Comparison of ENCODE assay signal across 16 cellular contexts in the genomic region with DNA sequence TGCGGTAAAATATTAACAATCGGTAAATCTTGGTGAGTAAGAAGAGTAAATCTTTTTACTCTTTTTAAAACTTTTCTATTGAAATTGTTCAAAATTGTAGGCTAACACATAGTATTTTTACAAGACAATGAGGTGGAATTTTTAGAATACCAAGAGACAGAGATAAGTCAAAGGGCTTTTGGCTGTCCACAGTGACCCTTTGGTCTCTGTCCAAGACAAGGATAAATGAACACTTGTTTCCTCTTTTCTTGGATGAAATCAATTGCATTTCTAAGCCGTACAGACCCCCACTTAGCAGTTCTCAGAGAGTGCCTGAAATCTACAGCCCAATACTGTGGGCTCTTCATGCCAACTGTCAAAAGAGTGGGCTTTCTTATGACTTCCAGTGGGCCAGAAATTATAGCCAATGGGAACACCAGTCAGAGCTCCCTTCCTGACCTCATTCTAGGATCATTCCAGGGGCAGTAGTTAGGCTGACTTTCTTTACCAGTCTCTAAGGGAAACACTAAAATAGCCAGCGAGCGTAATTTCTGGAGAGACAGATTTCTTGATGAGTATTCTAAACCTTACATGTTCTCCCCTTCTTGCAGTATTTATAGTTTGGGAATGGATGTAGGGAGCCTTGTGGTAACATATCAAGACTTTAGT.
"Had no signal": no experiment of that assay in that cellular context is flagged by ENCODE, and none has a peak within 500 bp of the region (broad histone marks: within the 10 kb centered on the region; RNA-seq: fewer than 3 reads in every experiment).

No MANE protein-coding gene starts in this region.

- H3K27ac ChIP-seq: adrenal gland, cardiac muscle cell, foreskin keratinocyte, skin epidermis, VCaP had no signal

- H3K4me1 ChIP-seq: adrenal gland, foreskin keratinocyte had no signal

- H3K4me3 Mint-ChIP-seq: activated CD4-positive, alpha-beta memory T cell treated with anti-CD3 and anti-CD28 coated beads for 36 hours; activated naive CD4-positive, alpha-beta T cell treated with anti-CD3 and anti-CD28 coated beads, Interleukin-2, amount 50 U/mL, for 24 hours; activated T-cell treated with anti-CD3 and anti-CD28 coated beads, Interleukin-2, amount 50 U/mL, for 24 hours; type B pancreatic cell had no signal

- H3K27me3 Mint-ChIP-seq: activated CD4-positive, alpha-beta memory T cell treated with anti-CD3 and anti-CD28 coated beads for 36 hours; activated naive CD4-positive, alpha-beta T cell treated with anti-CD3 and anti-CD28 coated beads, Interleukin-2, amount 50 U/mL, for 24 hours; activated T-cell treated with anti-CD3 and anti-CD28 coated beads, Interleukin-2, amount 50 U/mL, for 24 hours had no signal

- H3K4me3 ChIP-seq: adrenal gland, cardiac muscle cell, skin epidermis had no signal

- DNase-seq: activated CD4-positive, alpha-beta memory T cell treated with anti-CD3 and anti-CD28 coated beads for 36 hours; activated CD4-positive, alpha-beta T cell treated with anti-CD3 and anti-CD28 coated beads for 1 hour; activated effector memory CD4-positive, alpha-beta T cell treated with Interleukin-2 at 50 U/mL for 16 hours; activated T-cell treated with anti-CD3 and anti-CD28 coated beads, Interleukin-2, amount 50 U/mL, for 24 hours; adrenal gland; foreskin keratinocyte; glutamatergic neuron; midbrain; stimulated activated CD4-positive, alpha-beta T cell treated with anti-CD3 and anti-CD28 coated beads, Interleukin-4, amount 100 ng/mL, for 4 hours; stimulated activated CD8-positive, alpha-beta memory T cell treated with anti-CD3 and anti-CD28 coated beads, Interleukin-4, amount 100 ng/mL, for 48 hours; stimulated activated naive CD4-positive, alpha-beta T cell treated with Interleukin-2 at 50 U/mL for 16 hours had no signal

- H3K36me3 ChIP-seq: adrenal gland, cardiac muscle cell had no signal

- H3K9me3 Mint-ChIP-seq: activated CD4-positive, alpha-beta memory T cell treated with anti-CD3 and anti-CD28 coated beads for 36 hours; activated naive CD4-positive, alpha-beta T cell treated with anti-CD3 and anti-CD28 coated beads, Interleukin-2, amount 50 U/mL, for 24 hours; activated T-cell treated with anti-CD3 and anti-CD28 coated beads, Interleukin-2, amount 50 U/mL, for 24 hours; type B pancreatic cell had no signal

- H3K27ac Mint-ChIP-seq: activated CD4-positive, alpha-beta memory T cell treated with anti-CD3 and anti-CD28 coated beads for 36 hours; activated naive CD4-positive, alpha-beta T cell treated with anti-CD3 and anti-CD28 coated beads, Interleukin-2, amount 50 U/mL, for 24 hours; activated T-cell treated with anti-CD3 and anti-CD28 coated beads, Interleukin-2, amount 50 U/mL, for 24 hours; type B pancreatic cell had no signal

- ATAC-seq: foreskin keratinocyte had no signal

- H3K27me3 ChIP-seq: adrenal gland, cardiac muscle cell, foreskin keratinocyte had no signal

- H3K9me3 ChIP-seq: adrenal gland had no signal
